13 cellular contexts compared by ENCODE assay signal in the genomic region with DNA sequence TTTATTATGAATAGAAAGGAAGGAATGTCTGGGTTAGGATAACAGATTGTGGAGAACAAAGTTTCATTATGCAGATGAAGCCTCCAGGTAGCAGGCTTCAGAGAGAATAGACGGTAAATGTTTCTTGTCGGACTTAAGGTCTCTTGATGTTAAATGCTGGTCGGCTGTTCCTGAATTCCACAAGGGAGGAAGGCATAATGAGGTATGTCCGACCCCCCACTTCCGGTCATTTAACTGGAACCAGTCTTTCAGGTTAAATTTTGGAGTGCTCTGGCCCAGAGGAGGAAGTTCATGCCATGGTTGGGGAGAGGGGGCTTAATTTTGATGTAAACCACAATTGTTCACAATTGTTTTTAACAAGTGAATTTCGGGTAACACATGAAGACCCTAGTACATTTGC.
A peak's percentile ranks its signal among the peaks of the same experiment; 100 is the strongest.
DNase-seq lines count a peak whose midpoint lies in the region; ATAC-seq, FAIRE-seq and TF ChIP-seq lines count a peak whose summit lies in the region.
"Had no signal": no experiment of that assay in that cellular context is flagged by ENCODE, and none has a peak within 500 bp of the region (broad histone marks: within the 10 kb centered on the region; RNA-seq: fewer than 3 reads in every experiment).

No MANE protein-coding gene starts in this region.

- no peak overlapping the region for H4K91ac ChIP-seq in H1 (replicated peaks; ENCODE audit: insufficient read length, low read length)

- no peak overlapping the region for H2BK20ac ChIP-seq in H1 (ENCODE audit: low read length)

- FAIRE-seq in H1 (lab: Jason Lieb, UNC) = no peak

- H3K27ac Mint-ChIP-seq in neural progenitor cell = peak overlapping the region; percentile 70
- H3K27ac Mint-ChIP-seq: CD4-positive, CD25-positive, alpha-beta regulatory T cell; IgD-negative memory B cell had no signal

- no peak overlapping the region for H2BK12ac ChIP-seq in H1 (ENCODE audit: low read depth, low read length)

- H3K23me2 ChIP-seq in H1 (ENCODE audit: low read depth, low read length) = no peaks in the 10 kb centered on the region

- ATAC-seq in GM18868 (IDR thresholded peaks at IDR 0.05; ENCODE audit: unreplicated experiment) (no peak), left colon (no peak), HG02759 (IDR thresholded peaks at IDR 0.05; ENCODE audit: unreplicated experiment) (no peak)

- no peak for TF ChIP-seq EP300 in H1 (IDR thresholded peaks at IDR 0.05; ENCODE audit: borderline replicate concordance in 1 of 2, low read depth in 2 of 2, low read length in 2 of 2)

- no peak overlapping the region for H3K18ac ChIP-seq in H1 (ENCODE audit: extremely low read depth, low read length)

- no peak overlapping the region for H3K56ac ChIP-seq in H1 (replicated peaks; ENCODE audit: insufficient read length, low read depth, low read length)

- H3K9ac ChIP-seq in H1 (replicated peaks in 1 of 4; ENCODE audit: extremely low read depth in 1 of 4, low read depth in 3 of 4, low read length in 3 of 4) (no peak overlapping the region), neural progenitor cell (no peak overlapping the region)
- H3K9ac ChIP-seq: BLaER1 treated with 17β-estradiol and CSF1 and Interleukin-3, amounts not matched to agents 10 nM and 100 nM had no signal

- H3K9me3 ChIP-seq in H1 (ENCODE audit: insufficient read depth in 2 of 2, low read depth in 1 of 2, low read length in 1 of 2) (no peaks in the 10 kb centered on the region), iPS DF 6.9 (ENCODE audit: control insufficient read depth, insufficient read depth, low read length) (no peaks in the 10 kb centered on the region), neural progenitor cell (ENCODE audit: low read depth) (no peaks in the 10 kb centered on the region)

- 55% methylated on average over 4 of the region's 6 CpGs; no CpG with 5 or more reads in 1 of the 2 experiments for WGBS in H1 (ENCODE audit: extremely low coverage in 1 of 2, insufficient coverage in 1 of 2, insufficient read length in 1 of 2, insufficient replicate concordance in 2 of 2, low coverage in 1 of 2, low lambda C conversion rate in 2 of 2, missing lambda C conversion rate in 1 of 2), 2 experiments
- WGBS in iPS DF 6.9 (ENCODE audit: insufficient coverage, insufficient read length) = no CpG with 5 or more reads among the region's 6 CpGs

- no peak overlapping the region for H2AK5ac ChIP-seq in H1 (ENCODE audit: low read depth, low read length)

- H3K79me2 ChIP-seq in H1 (ENCODE audit: control insufficient read depth in 1 of 2, insufficient read depth in 2 of 2, low read length in 2 of 2) = no peaks in the 10 kb centered on the region
- H3K79me2 ChIP-seq in neural progenitor cell (ENCODE audit: low read depth) = no peaks in the 10 kb centered on the region

- no peak overlapping the region for H3K14ac ChIP-seq in H1 (ENCODE audit: insufficient read length)

- CTCF ChIA-PET in H1 (lab: Charles Lee; ENCODE audit: partially characterized antibody) = no interaction called here

- H2BK5ac ChIP-seq in H1 (ENCODE audit: low read depth, low read length) = no peak overlapping the region

- peaks cover 3% of the 10 kb centered on the region for H3K36me3 Mint-ChIP-seq in neural progenitor cell
- H3K36me3 Mint-ChIP-seq: CD4-positive, CD25-positive, alpha-beta regulatory T cell had no signal

- peaks cover 8% of the 10 kb centered on the region for H3K9me3 Mint-ChIP-seq in neural progenitor cell

- H3K4me2 ChIP-seq in H1 (ENCODE audit: insufficient read depth in 1 of 2, low read depth in 2 of 2, low read length in 2 of 2) = peak overlapping the region in 1 of 2 experiments; percentile 31; a peak in 2 of 4 replicates
- no peak overlapping the region for H3K4me2 ChIP-seq in neural progenitor cell
- H3K4me2 ChIP-seq: BLaER1 treated with 17β-estradiol and CSF1 and Interleukin-3, amounts not matched to agents 10 nM and 100 nM had no signal

- H2AFZ ChIP-seq in H1 (ENCODE audit: low read length) (no peak overlapping the region), neural progenitor cell (replicated peaks) (no peak overlapping the region)

- H3K27ac ChIP-seq in H1 (ENCODE audit: low read depth, low read length) (no peak overlapping the region), iPS DF 6.9 (ENCODE audit: low read length) (no peak overlapping the region), neural progenitor cell (no peak overlapping the region)
- H3K27ac ChIP-seq: BLaER1 treated with 17β-estradiol and CSF1 and Interleukin-3, amounts not matched to agents 10 nM and 100 nM had no signal

- no peak overlapping the region for H4K8ac ChIP-seq in H1 (ENCODE audit: extremely low read depth, insufficient read depth, low read length)

- peaks cover 34% of the 10 kb centered on the region for H3K4me1 Mint-ChIP-seq in neural progenitor cell
- H3K4me1 Mint-ChIP-seq: CD4-positive, CD25-positive, alpha-beta regulatory T cell; IgD-negative memory B cell had no signal

- H3K36me3 ChIP-seq in H7 (replicated peaks; ENCODE audit: control insufficient read depth, insufficient read depth, low read length) (no peaks in the 10 kb centered on the region), H1 (ENCODE audit: control insufficient read depth in 2 of 4, insufficient read depth in 4 of 4, low read length in 3 of 4) (no peaks in the 10 kb centered on the region), iPS DF 6.9 (ENCODE audit: control insufficient read depth, insufficient read depth, low read length) (no peaks in the 10 kb centered on the region), neural progenitor cell (no peaks in the 10 kb centered on the region)
- H3K36me3 ChIP-seq: BLaER1 treated with 17β-estradiol and CSF1 and Interleukin-3, amounts not matched to agents 10 nM and 100 nM had no signal

- H3K23ac ChIP-seq in H1 (ENCODE audit: insufficient read length) = no peak overlapping the region

- no peak overlapping the region for H4K5ac ChIP-seq in H1 (ENCODE audit: insufficient read length, low read depth, low read length)

- H3K27me3 ChIP-seq in H7 (ENCODE audit: control insufficient read depth, insufficient read depth, low read length) = no peaks in the 10 kb centered on the region
- H3K27me3 ChIP-seq in H1 (replicated peaks in 1 of 4; ENCODE audit: control insufficient read depth in 3 of 4, extremely low read depth in 1 of 4, insufficient read depth in 3 of 4, low read length in 3 of 4) = no peaks in the 10 kb centered on the region
- no peaks in the 10 kb centered on the region for H3K27me3 ChIP-seq in iPS DF 6.9 (ENCODE audit: control insufficient read depth, insufficient read depth, low read length)
- H3K27me3 ChIP-seq in neural progenitor cell = no peaks in the 10 kb centered on the region
- H3K27me3 ChIP-seq: BLaER1 treated with 17β-estradiol and CSF1 and Interleukin-3, amounts not matched to agents 10 nM and 100 nM had no signal

- H2BK15ac ChIP-seq in H1 (ENCODE audit: low read length) = no peak overlapping the region

- no peak overlapping the region for H3K4me3 Mint-ChIP-seq in neural progenitor cell
- H3K4me3 Mint-ChIP-seq: CD4-positive, CD25-positive, alpha-beta regulatory T cell had no signal

- H2BK120ac ChIP-seq in H1 (replicated peaks; ENCODE audit: low read depth, low read length) = no peak overlapping the region

- H3K79me1 ChIP-seq in H1 (ENCODE audit: low read depth, low read length) = no peaks in the 10 kb centered on the region

- H3K4ac ChIP-seq in H1 (replicated peaks; ENCODE audit: insufficient read length, low read depth, low read length) = no peak overlapping the region

- no peaks in the 10 kb centered on the region for H3F3A ChIP-seq in neural progenitor cell (ENCODE audit: low read depth)

- peak; percentile 10 for DNase-seq in H7
- no peak for DNase-seq in H1 (ENCODE audit: low read depth in 1 of 2, low spot score in 2 of 2)
- peak; percentile 20 for DNase-seq in iPS DF 6.9 (ENCODE audit: low read depth, low spot score)
- DNase-seq in neural progenitor cell (ENCODE audit: low spot score) = no peak
- no peak for DNase-seq in left colon
- DNase-seq in NCI-H1694 treated with DMSO at 0.1 percent for 48 hours (lab: John Stamatoyannopoulos, UW) = no peak
- DNase-seq: ACHN; CD4-positive, CD25-positive, alpha-beta regulatory T cell; DMS53 had no signal

- no peak for TF ChIP-seq POLR2A in H1 (IDR thresholded peaks at IDR 0.05; ENCODE audit: control extremely low read depth in 1 of 2, low read depth in 2 of 2, low read length in 2 of 2)

- no peaks in the 10 kb centered on the region for H3K27me3 Mint-ChIP-seq in neural progenitor cell (ENCODE audit: insufficient read depth, low read depth)
- H3K27me3 Mint-ChIP-seq: CD4-positive, CD25-positive, alpha-beta regulatory T cell had no signal

- POLR2A ChIA-PET in H1 (lab: Charles Lee; ENCODE audit: partially characterized antibody) = no interaction called here

- TF ChIP-seq CTCF in H1 (IDR thresholded peaks at IDR 0.05; ENCODE audit: control extremely low read depth in 1 of 3, insufficient read depth in 1 of 3, low read depth in 1 of 3, low read length in 3 of 3) (no peak), neural progenitor cell (IDR thresholded peaks at IDR 0.05) (no peak)

- H3K4me1 ChIP-seq in H1 (replicated peaks in 1 of 4; ENCODE audit: control insufficient read depth in 3 of 4, insufficient read depth in 4 of 4, low read length in 3 of 4) (peaks cover 2 to 9% (median 5%) of the 10 kb centered on the region in 4 experiments; a peak in 4 of 7 replicates), iPS DF 6.9 (ENCODE audit: control insufficient read depth, insufficient read depth, low read length) (peaks cover 2% of the 10 kb centered on the region; the same call in 1 of the 2 replicates), neural progenitor cell (peaks cover 14% of the 10 kb centered on the region)
- H3K4me1 ChIP-seq: BLaER1 treated with 17β-estradiol and CSF1 and Interleukin-3, amounts not matched to agents 10 nM and 100 nM had no signal

- no peak for TF ChIP-seq RAD21 in H1 (IDR thresholded peaks at IDR 0.05 in 1 of 2, conservative IDR thresholded peaks at IDR 0.05 in 1 of 2; ENCODE audit: low read depth in 2 of 2, low read length in 2 of 2)

- intact Hi-C loops in left colon (cut with DNase I, micrococcal nuclease) = no loop called here

- H3K4me3 ChIP-seq in H7 (ENCODE audit: insufficient read depth, low read depth, low read length) (no peak overlapping the region), H1 (ENCODE audit: extremely low read depth in 1 of 4, insufficient read depth in 2 of 4, low read depth in 3 of 4, low read length in 4 of 4) (no peak overlapping the region), iPS DF 6.9 (ENCODE audit: low read length) (no peak overlapping the region), neural progenitor cell (no peak overlapping the region)
- H3K4me3 ChIP-seq: BLaER1 treated with 17β-estradiol and CSF1 and Interleukin-3, amounts not matched to agents 10 nM and 100 nM had no signal

- H4K20me1 ChIP-seq in H1 (replicated peaks in 1 of 2; ENCODE audit: control insufficient read depth in 1 of 2, insufficient read depth in 2 of 2, low read length in 2 of 2) = no peaks in the 10 kb centered on the region
- no peaks in the 10 kb centered on the region for H4K20me1 ChIP-seq in neural progenitor cell (ENCODE audit: low read depth)
- H4K20me1 ChIP-seq: BLaER1 treated with 17β-estradiol and CSF1 and Interleukin-3, amounts not matched to agents 10 nM and 100 nM had no signal

TF ChIP-seq in H1, 55 proteins besides CTCF, POLR2A, EP300 and RAD21 (continues in another document):
- TF ChIP-seq JUN (IDR thresholded peaks at IDR 0.05; ENCODE audit: low read depth, low read length) (no peak), RNF2 (IDR thresholded peaks at IDR 0.05; ENCODE audit: borderline replicate concordance, low read depth, low read length, missing control alignments, poor library complexity, severe bottlenecking) (no peak), POLR2AphosphoS5 (IDR thresholded peaks at IDR 0.05; ENCODE audit: low read depth, low read length) (no peak)

Comparison
In these comparisons a context has a peak if more than half of its experiments do, and no peak if none do; other contexts are left out.
1. DNase-seq: peak in H7 (single experiment) and iPS DF 6.9 (single experiment); none in H1 (0 of 2), neural progenitor cell (single experiment), left colon (0 of 2) and NCI-H1694 treated with DMSO at 0.1 percent for 48 hours (single experiment).